ENCODE assay signal across 10 cellular contexts in the genomic region with DNA sequence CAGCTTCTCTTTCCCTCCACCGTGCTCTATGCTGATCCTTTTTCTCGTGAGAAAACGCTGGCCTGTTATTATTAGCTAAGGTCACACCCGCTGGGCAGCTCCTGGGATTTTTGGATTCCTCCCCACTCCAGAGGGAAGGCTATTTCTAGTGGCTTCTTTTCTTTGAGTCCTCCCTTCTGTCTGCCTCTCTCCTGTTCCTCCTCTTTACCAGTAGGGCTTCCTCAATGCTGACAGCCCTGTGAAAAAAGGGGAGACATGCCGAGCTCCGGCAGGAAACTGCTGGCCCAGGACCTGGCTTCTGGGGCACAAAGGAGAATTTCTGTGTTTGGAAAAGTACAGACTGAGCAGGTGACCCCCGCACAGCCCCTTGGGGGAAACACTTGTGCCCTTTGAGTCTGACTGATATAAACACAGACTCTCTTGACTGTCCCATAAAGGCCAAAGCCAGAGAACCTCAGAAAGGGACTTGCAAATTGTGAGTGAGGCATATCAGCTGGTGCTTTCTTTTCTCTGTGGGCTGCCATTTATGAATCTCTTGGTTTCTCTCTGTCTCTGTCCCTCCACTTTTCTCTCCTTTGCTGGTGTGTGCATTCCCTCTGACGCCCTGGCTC. TPM values are rescaled to one million over a fixed set of nuclear protein-coding genes. Genes with fewer than 3 reads are reported as not detected.
DNase-seq lines count a peak whose midpoint lies in the region; ATAC-seq and TF ChIP-seq lines count a peak whose summit lies in the region.
"Had no signal": no experiment of that assay in that cellular context is flagged by ENCODE, and none has a peak within 500 bp of the region (broad histone marks: within the 10 kb centered on the region; RNA-seq: fewer than 3 reads in every experiment).

No MANE protein-coding gene starts in this region.

- no peaks in the 10 kb centered on the region for H3K27me3 ChIP-seq in Caco-2 (replicated peaks; ENCODE audit: control insufficient read depth, insufficient read depth, low read length)
- H3K27me3 ChIP-seq in adipocyte (replicated peaks; ENCODE audit: control insufficient read depth, insufficient read depth, low read length), result no peaks in the 10 kb centered on the region
- no peaks in the 10 kb centered on the region for H3K27me3 ChIP-seq in left ventricle myocardium inferior (ENCODE audit: low read depth)
- no peaks in the 10 kb centered on the region for H3K27me3 ChIP-seq in ovary

- no peak for TF ChIP-seq CTCF in Caco-2 (IDR thresholded peaks at IDR 0.05; ENCODE audit: insufficient read depth in 1 of 2, low read depth in 1 of 2, low read length in 1 of 2, severe bottlenecking in 1 of 2, unreplicated experiment in 1 of 2)
- peak; percentile 36 for TF ChIP-seq CTCF in left ventricle myocardium inferior (IDR thresholded peaks at IDR 0.05; ENCODE audit: borderline replicate concordance)
- no peak for TF ChIP-seq CTCF in progenitor cell of endocrine pancreas (IDR thresholded peaks at IDR 0.05; ENCODE audit: unreplicated experiment)
- TF ChIP-seq CTCF in ovary (IDR thresholded peaks at IDR 0.05), result no peak

- no peak for TF ChIP-seq EP300 in ovary (IDR thresholded peaks at IDR 0.05)

- H3K36me3 Mint-ChIP-seq in Caco-2 (ENCODE audit: insufficient read depth, unreplicated experiment) (no peaks in the 10 kb centered on the region), progenitor cell of endocrine pancreas (ENCODE audit: insufficient read depth) (no peaks in the 10 kb centered on the region)
- H3K36me3 Mint-ChIP-seq in activated CD4-positive, alpha-beta T cell treated with anti-CD3 and anti-CD28 coated beads, Interleukin-2, amount 10 ng/mL, durations not matched to agents 24 days and 14 days (ENCODE audit: low read depth), result no peaks in the 10 kb centered on the region
- H3K36me3 Mint-ChIP-seq: mesothelial cell of epicardium had no signal

- H3K27ac ChIP-seq in left ventricle myocardium inferior (replicated peaks) (peak overlapping the region; percentile 77), ovary (no peak overlapping the region)

- H3K27me3 Mint-ChIP-seq in Caco-2 (ENCODE audit: insufficient read depth, unreplicated experiment), result no peaks in the 10 kb centered on the region
- H3K27me3 Mint-ChIP-seq in progenitor cell of endocrine pancreas, result peaks cover 17% of the 10 kb centered on the region
- peaks cover 14% of the 10 kb centered on the region for H3K27me3 Mint-ChIP-seq in activated CD4-positive, alpha-beta T cell treated with anti-CD3 and anti-CD28 coated beads, Interleukin-2, amount 10 ng/mL, durations not matched to agents 24 days and 14 days

- H3K36me3 ChIP-seq in Caco-2 (ENCODE audit: control insufficient read depth, insufficient read depth, low read length) (no peaks in the 10 kb centered on the region), adipocyte (ENCODE audit: control insufficient read depth, insufficient read depth, low read length, severe bottlenecking) (no peaks in the 10 kb centered on the region), left ventricle myocardium inferior (no peaks in the 10 kb centered on the region), ovary (no peaks in the 10 kb centered on the region)

- POLR2A ChIA-PET in Caco-2 (lab: Charles Lee), result no interaction called here

- no TSS peak for BruUV-seq in Caco-2 (replicated peaks; lab: Mats Ljungman, UMichigan)

- WGBS in ovary, 3 donors, result 23 to 33% (median 25%) methylated on average over 8 of the region's 8 CpGs

- TF ChIP-seq POLR2A in ovary (IDR thresholded peaks at IDR 0.05), result no peak

- H3K4me1 ChIP-seq in Caco-2, result no peaks in the 10 kb centered on the region
- peaks cover 10% of the 10 kb centered on the region for H3K4me1 ChIP-seq in adipocyte (ENCODE audit: control insufficient read depth, insufficient read depth, low read length)
- peaks cover 23% of the 10 kb centered on the region for H3K4me1 ChIP-seq in left ventricle myocardium inferior
- H3K4me1 ChIP-seq in ovary (ENCODE audit: insufficient read depth), result no peaks in the 10 kb centered on the region

- H3K4me3 Mint-ChIP-seq in Caco-2 (ENCODE audit: unreplicated experiment) (no peak overlapping the region), progenitor cell of endocrine pancreas (ENCODE audit: low read depth) (no peak overlapping the region)
- H3K4me3 Mint-ChIP-seq in activated CD4-positive, alpha-beta T cell treated with anti-CD3 and anti-CD28 coated beads, Interleukin-2, amount 10 ng/mL, durations not matched to agents 24 days and 14 days, result no peak overlapping the region
- H3K4me3 Mint-ChIP-seq: mesothelial cell of epicardium had no signal

- H3K9me3 ChIP-seq in Caco-2, result no peaks in the 10 kb centered on the region
- H3K9me3 ChIP-seq in adipocyte (ENCODE audit: control insufficient read depth, low read length), result no peaks in the 10 kb centered on the region
- no peaks in the 10 kb centered on the region for H3K9me3 ChIP-seq in left ventricle myocardium inferior (replicated peaks)
- H3K9me3 ChIP-seq in ovary, result no peaks in the 10 kb centered on the region

- peak overlapping the region; percentile 23 for H3K27ac Mint-ChIP-seq in Caco-2 (ENCODE audit: unreplicated experiment)
- H3K27ac Mint-ChIP-seq in progenitor cell of endocrine pancreas, result peak overlapping the region; percentile 59
- no peak overlapping the region for H3K27ac Mint-ChIP-seq in activated CD4-positive, alpha-beta T cell treated with anti-CD3 and anti-CD28 coated beads, Interleukin-2, amount 10 ng/mL, durations not matched to agents 24 days and 14 days
- H3K27ac Mint-ChIP-seq: mesothelial cell of epicardium had no signal

- no peaks in the 10 kb centered on the region for H3K4me1 Mint-ChIP-seq in Caco-2 (ENCODE audit: low read depth, unreplicated experiment)
- H3K4me1 Mint-ChIP-seq in progenitor cell of endocrine pancreas (ENCODE audit: low read depth), result no peaks in the 10 kb centered on the region
- H3K4me1 Mint-ChIP-seq in activated CD4-positive, alpha-beta T cell treated with anti-CD3 and anti-CD28 coated beads, Interleukin-2, amount 10 ng/mL, durations not matched to agents 24 days and 14 days, result peaks cover 7% of the 10 kb centered on the region
- H3K4me1 Mint-ChIP-seq: mesothelial cell of epicardium had no signal

- no peaks in the 10 kb centered on the region for H3K9me3 Mint-ChIP-seq in Caco-2 (ENCODE audit: unreplicated experiment)
- no peaks in the 10 kb centered on the region for H3K9me3 Mint-ChIP-seq in progenitor cell of endocrine pancreas (ENCODE audit: low read depth)
- H3K9me3 Mint-ChIP-seq in activated CD4-positive, alpha-beta T cell treated with anti-CD3 and anti-CD28 coated beads, Interleukin-2, amount 10 ng/mL, durations not matched to agents 24 days and 14 days, result no peaks in the 10 kb centered on the region
- H3K9me3 Mint-ChIP-seq: mesothelial cell of epicardium had no signal

- intact Hi-C loops in Caco-2 (cut with micrococcal nuclease; ENCODE audit: unreplicated experiment) (no loop called here), left ventricle myocardium inferior (cut with micrococcal nuclease) (no loop called here), ovary (cut with DNase I) (no loop called here)
- intact Hi-C loops in activated CD4-positive, alpha-beta T cell treated with anti-CD3 and anti-CD28 coated beads, Interleukin-2, amount 10 ng/mL, durations not matched to agents 24 days and 14 days (cut with micrococcal nuclease), result no loop called here

- H3K4me3 ChIP-seq in Caco-2 (ENCODE audit: low read depth, low read length) (no peak overlapping the region), adipocyte (ENCODE audit: low read length) (no peak overlapping the region), left ventricle myocardium inferior (peak overlapping the region; percentile 26), ovary (no peak overlapping the region)

- ATAC-seq in GM21723 (IDR thresholded peaks at IDR 0.05; ENCODE audit: unreplicated experiment), result no peak

- H3K9ac ChIP-seq in adipocyte (ENCODE audit: low read length), result peak overlapping the region; percentile 0

- no peak for DNase-seq in Caco-2
- DNase-seq in adipocyte (ENCODE audit: low read depth), result no peak
- no peak for DNase-seq in left ventricle myocardium inferior
- DNase-seq in progenitor cell of endocrine pancreas (ENCODE audit: low spot score, unreplicated experiment), result no peak
- no peak for DNase-seq in activated CD4-positive, alpha-beta T cell treated with anti-CD3 and anti-CD28 coated beads, Interleukin-2, amount 10 ng/mL, durations not matched to agents 24 days and 14 days
- DNase-seq in cerebellar nuclear complex (lab: John Stamatoyannopoulos, UW), result no peak
- no peak for DNase-seq in ovary
- DNase-seq: stimulated activated CD4-positive, alpha-beta T cell treated with anti-CD3 and anti-CD28 coated beads, Interleukin-4, amount 100 ng/mL, for 24 hours had no signal

- CTCF ChIA-PET in Caco-2 (lab: Charles Lee), result no interaction called here

RNA-seq across cellular contexts. Expression of gene RNF135, which starts 14.0 kb away (rescaled TPM):
- total RNA-seq in Caco-2 (2022) (0.64 TPM in 1 of 2 replicates, not detected in the other), left ventricle myocardium inferior (4.6 TPM), progenitor cell of endocrine pancreas (5.6 and 6.9 TPM in 2 replicates), ovary (10 to 100 TPM; 15.0 to 19.6 (median 18.3) TPM)
- total RNA-seq in activated CD4-positive, alpha-beta T cell treated with anti-CD3 and anti-CD28 coated beads, Interleukin-2, amount 10 ng/mL, durations not matched to agents 24 days and 14 days, result 10.2 and 10.6 TPM in 2 replicates
- 10 to 100 TPM; 14.8 to 25.0 TPM for polyA plus RNA-seq in ovary

RNA-seq across cellular contexts. Expression of gene ADAP2, which starts 35.1 kb away (rescaled TPM):
- 1.8 and 3.1 TPM in 2 replicates for total RNA-seq in Caco-2 (2022)
- 7.0 TPM for total RNA-seq in left ventricle myocardium inferior
- 1.2 and 2.3 TPM in 2 replicates for total RNA-seq in progenitor cell of endocrine pancreas
- 0.31 and 0.86 TPM in 2 replicates for total RNA-seq in activated CD4-positive, alpha-beta T cell treated with anti-CD3 and anti-CD28 coated beads, Interleukin-2, amount 10 ng/mL, durations not matched to agents 24 days and 14 days
- 10 to 100 TPM in 1 of 7 donors, 1 to 10 TPM in 6; 4.7 to 11.5 (median 6.0) TPM for total RNA-seq in ovary
- polyA plus RNA-seq in ovary, result 10 to 100 TPM in 1 of 2 donors, 1 to 10 TPM in 1; 5.4 to 17.6 TPM

RNA-seq across cellular contexts. Expression of gene TEFM, which starts 50.8 kb away (rescaled TPM):
- total RNA-seq in Caco-2 (2022) (16.8 and 18.7 TPM in 2 replicates), left ventricle myocardium inferior (17.7 TPM), progenitor cell of endocrine pancreas (17.3 and 17.7 TPM in 2 replicates), ovary (10 to 100 TPM; 11.8 to 18.3 (median 14.7) TPM)
- 18.9 and 19.7 TPM in 2 replicates for total RNA-seq in activated CD4-positive, alpha-beta T cell treated with anti-CD3 and anti-CD28 coated beads, Interleukin-2, amount 10 ng/mL, durations not matched to agents 24 days and 14 days
- 10 to 100 TPM in 1 of 2 donors, 1 to 10 TPM in 1; 9.4 to 13.2 TPM for polyA plus RNA-seq in ovary
